In the genomic region with DNA sequence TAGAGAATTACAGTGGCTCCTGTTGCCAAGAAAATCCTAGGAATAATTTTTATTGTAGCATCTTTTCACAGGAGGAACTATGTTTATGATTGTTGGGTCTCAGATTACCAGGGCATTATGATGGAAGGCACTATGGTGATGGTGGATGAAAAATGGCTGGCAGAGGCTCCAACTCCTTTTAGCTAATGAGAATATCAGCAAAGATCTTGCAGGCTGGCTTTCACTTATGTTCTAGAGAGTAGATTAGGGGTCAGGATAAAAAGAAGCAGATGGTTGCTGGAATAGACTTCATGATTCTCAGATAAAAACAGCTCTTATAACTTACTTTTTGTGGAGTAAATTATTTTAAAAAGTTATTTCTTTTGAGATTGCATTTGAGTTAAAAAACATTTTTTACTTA, we compare ENCODE assay signal across 21 cellular contexts.
"Had no signal": no experiment of that assay in that cellular context is flagged by ENCODE, and none has a peak within 500 bp of the region (broad histone marks: within the 10 kb centered on the region; RNA-seq: fewer than 3 reads in every experiment).

No MANE protein-coding gene starts in this region.

- H3K79me2 ChIP-seq: hepatocyte had no signal

- H3K4me3 ChIP-seq: coronary artery, dorsolateral prefrontal cortex, esophagus muscularis mucosa, gastroesophageal sphincter, heart left ventricle, hepatocyte, left lung, lower lobe of right lung, mucosa of descending colon had no signal

- H3K27ac ChIP-seq: coronary artery, esophagus muscularis mucosa, foreskin keratinocyte, gastroesophageal sphincter, heart left ventricle, hepatocyte, left lung, lower lobe of right lung had no signal

- ATAC-seq: foreskin keratinocyte, gastroesophageal sphincter, heart left ventricle, left lung, left ventricle myocardium superior, lower lobe of right lung, mucosa of descending colon had no signal

- H3K36me3 ChIP-seq: esophagus muscularis mucosa, gastroesophageal sphincter, heart left ventricle, left lung, lower lobe of right lung had no signal

- H3K4me2 ChIP-seq: hepatocyte had no signal

- H3K9me3 ChIP-seq: esophagus muscularis mucosa, gastroesophageal sphincter, heart left ventricle, left lung, lower lobe of right lung had no signal

- H2AFZ ChIP-seq: hepatocyte had no signal

- H3K4me1 ChIP-seq: esophagus muscularis mucosa, foreskin keratinocyte, gastroesophageal sphincter, heart left ventricle, left lung, lower lobe of right lung had no signal

- H3K27me3 ChIP-seq: esophagus muscularis mucosa, foreskin keratinocyte, gastroesophageal sphincter, heart left ventricle, hepatocyte, left lung had no signal

- DNase-seq: dermis blood vessel endothelial cell; dorsolateral prefrontal cortex; effector CD4-positive, alpha-beta T cell; effector memory CD4-positive, alpha-beta T cell; foreskin keratinocyte; heart left ventricle; hypothalamus; immature natural killer cell; islet precursor cell; kidney; kidney glomerular epithelial cell; left lung; left ventricle myocardium superior; lower lobe of right lung; mesenchymal stem cell; mucosa of descending colon; naive B cell had no signal
